ENCODE assay signal across 1 cellular context in the genomic region with DNA sequence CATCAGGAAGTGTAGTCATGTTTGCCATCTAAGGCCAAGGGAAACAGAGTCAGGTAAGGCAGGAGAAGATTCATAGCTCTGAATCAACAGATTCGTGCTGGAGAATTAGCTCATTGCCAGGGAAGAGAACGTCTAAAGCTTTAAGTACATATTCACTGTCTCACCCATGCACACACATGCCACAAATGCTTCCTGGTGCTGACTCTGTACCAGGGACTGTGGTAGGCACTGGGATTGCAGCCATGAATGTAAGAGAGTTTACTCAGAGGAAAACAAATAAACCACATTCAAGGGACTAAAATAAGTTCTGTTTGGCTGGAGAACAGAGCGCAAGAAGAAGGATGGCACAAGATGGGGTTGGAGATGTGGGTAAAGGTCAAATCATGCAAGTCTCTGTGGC.
TF ChIP-seq lines count a peak whose summit lies in the region.

No MANE protein-coding gene starts in this region.

TF ChIP-seq in HepG2, 621 proteins besides CTCF, POLR2A, EP300 and RAD21 (continued from another document):
- no peak for TF ChIP-seq ZBTB33 (CRISPR knock-in tag; IDR thresholded peaks at IDR 0.05)
